ENCODE assay signal across 1 cellular context in genomic region chr4:184263910-184264732, GRCh38.
TF ChIP-seq lines count a peak whose summit lies in the region.

No MANE protein-coding gene starts in this region.

TF ChIP-seq in GM23338, 12 proteins besides CTCF, POLR2A, EP300 and RAD21 (continued from another document):
- TF ChIP-seq, protein P1, sequence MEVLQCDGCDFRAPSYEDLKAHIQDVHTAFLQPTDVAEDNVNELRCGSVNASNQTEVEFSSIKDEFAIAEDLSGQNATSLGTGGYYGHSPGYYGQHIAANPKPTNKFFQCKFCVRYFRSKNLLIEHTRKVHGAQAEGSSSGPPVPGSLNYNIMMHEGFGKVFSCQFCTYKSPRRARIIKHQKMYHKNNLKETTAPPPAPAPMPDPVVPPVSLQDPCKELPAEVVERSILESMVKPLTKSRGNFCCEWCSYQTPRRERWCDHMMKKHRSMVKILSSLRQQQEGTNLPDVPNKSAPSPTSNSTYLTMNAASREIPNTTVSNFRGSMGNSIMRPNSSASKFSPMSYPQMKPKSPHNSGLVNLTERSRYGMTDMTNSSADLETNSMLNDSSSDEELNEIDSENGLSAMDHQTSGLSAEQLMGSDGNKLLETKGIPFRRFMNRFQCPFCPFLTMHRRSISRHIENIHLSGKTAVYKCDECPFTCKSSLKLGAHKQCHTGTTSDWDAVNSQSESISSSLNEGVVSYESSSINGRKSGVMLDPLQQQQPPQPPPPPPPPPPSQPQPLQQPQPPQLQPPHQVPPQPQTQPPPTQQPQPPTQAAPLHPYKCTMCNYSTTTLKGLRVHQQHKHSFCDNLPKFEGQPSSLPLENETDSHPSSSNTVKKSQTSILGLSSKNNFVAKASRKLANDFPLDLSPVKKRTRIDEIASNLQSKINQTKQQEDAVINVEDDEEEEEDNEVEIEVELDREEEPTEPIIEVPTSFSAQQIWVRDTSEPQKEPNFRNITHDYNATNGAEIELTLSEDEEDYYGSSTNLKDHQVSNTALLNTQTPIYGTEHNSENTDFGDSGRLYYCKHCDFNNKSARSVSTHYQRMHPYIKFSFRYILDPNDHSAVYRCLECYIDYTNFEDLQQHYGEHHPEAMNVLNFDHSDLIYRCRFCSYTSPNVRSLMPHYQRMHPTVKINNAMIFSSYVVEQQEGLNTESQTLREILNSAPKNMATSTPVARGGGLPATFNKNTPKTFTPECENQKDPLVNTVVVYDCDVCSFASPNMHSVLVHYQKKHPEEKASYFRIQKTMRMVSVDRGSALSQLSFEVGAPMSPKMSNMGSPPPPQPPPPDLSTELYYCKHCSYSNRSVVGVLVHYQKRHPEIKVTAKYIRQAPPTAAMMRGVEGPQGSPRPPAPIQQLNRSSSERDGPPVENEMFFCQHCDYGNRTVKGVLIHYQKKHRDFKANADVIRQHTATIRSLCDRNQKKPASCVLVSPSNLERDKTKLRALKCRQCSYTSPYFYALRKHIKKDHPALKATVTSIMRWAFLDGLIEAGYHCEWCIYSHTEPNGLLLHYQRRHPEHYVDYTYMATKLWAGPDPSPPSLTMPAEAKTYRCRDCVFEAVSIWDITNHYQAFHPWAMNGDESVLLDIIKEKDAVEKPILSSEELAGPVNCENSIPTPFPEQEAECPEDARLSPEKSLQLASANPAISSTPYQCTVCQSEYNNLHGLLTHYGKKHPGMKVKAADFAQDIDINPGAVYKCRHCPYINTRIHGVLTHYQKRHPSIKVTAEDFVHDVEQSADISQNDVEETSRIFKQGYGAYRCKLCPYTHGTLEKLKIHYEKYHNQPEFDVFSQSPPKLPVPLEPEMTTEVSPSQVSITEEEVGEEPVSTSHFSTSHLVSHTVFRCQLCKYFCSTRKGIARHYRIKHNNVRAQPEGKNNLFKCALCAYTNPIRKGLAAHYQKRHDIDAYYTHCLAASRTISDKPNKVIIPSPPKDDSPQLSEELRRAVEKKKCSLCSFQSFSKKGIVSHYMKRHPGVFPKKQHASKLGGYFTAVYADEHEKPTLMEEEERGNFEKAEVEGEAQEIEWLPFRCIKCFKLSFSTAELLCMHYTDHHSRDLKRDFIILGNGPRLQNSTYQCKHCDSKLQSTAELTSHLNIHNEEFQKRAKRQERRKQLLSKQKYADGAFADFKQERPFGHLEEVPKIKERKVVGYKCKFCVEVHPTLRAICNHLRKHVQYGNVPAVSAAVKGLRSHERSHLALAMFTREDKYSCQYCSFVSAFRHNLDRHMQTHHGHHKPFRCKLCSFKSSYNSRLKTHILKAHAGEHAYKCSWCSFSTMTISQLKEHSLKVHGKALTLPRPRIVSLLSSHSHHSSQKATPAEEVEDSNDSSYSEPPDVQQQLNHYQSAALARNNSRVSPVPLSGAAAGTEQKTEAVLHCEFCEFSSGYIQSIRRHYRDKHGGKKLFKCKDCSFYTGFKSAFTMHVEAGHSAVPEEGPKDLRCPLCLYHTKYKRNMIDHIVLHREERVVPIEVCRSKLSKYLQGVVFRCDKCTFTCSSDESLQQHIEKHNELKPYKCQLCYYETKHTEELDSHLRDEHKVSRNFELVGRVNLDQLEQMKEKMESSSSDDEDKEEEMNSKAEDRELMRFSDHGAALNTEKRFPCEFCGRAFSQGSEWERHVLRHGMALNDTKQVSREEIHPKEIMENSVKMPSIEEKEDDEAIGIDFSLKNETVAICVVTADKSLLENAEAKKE (CRISPR knock-in tag; IDR thresholded peaks at IDR 0.05) = no peak
- TF ChIP-seq EZH2phosphoT487 (IDR thresholded peaks at IDR 0.05; ENCODE audit: unreplicated experiment) = no peak
- no peak for TF ChIP-seq POLR2AphosphoS5 (IDR thresholded peaks at IDR 0.05; ENCODE audit: low read depth)
- TF ChIP-seq ETS1 (IDR thresholded peaks at IDR 0.05) = no peak
